15 cellular contexts compared by ENCODE assay signal in the genomic region with DNA sequence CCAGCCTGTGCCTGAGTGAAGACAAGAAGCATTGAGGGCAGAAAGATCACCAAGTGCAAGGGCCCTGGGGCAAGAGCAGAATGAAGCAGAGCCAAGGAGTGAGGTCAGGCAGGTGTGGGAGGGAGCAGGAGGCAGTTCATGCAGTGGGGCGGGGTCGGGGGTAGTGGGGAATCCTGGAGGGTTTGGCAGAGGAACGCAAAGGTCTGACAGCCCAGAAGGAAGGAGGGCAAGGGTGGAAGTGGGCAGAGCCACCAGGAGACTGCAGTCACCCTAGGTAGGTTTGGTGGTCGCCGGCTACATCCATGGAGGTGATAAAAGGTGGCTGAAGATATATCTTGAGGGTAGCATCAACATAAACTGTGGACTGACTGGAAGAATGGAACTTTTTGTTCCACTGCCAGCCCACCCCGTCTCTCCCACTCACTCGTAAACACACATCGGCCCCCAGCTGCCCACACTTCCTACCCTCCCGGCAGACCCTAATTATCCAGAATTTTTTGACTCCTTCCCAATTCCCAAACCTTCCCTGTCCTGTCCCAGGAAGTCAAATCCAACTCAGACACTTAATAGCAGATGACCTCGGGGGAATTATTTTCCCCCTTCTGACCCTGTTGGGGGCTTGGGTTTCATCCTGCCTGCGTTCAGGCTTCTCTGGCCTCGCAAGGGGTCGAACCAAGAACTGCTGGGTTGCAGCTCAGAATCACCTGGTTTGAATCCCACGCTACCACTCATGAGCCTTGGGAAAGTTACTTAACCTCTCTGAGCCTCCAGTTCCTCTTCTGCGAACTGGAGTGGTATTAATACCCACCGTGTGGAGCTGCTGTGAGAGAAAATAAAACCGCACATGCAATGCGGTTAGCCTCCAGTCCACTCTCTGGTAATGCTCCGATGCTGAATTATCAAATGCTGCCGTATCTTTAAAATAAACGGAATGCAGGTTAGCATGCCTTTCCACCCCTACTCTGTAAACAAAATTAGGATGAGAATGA.
DNase-seq lines count a peak whose midpoint lies in the region; ATAC-seq and TF ChIP-seq lines count a peak whose summit lies in the region.
"Had no signal": no experiment of that assay in that cellular context is flagged by ENCODE, and none has a peak within 500 bp of the region (broad histone marks: within the 10 kb centered on the region; RNA-seq: fewer than 3 reads in every experiment).

No MANE protein-coding gene starts in this region.

- DNase-seq in heart left ventricle (no peak), right cardiac atrium (no peak), OCI-M1 (lab: John Stamatoyannopoulos, UW) (peak; percentile 3), thyroid gland (no peak), DMS79 (lab: John Stamatoyannopoulos, UW) (no peak)
- DNase-seq: activated CD4-positive, alpha-beta T cell treated with anti-CD3 and anti-CD28 coated beads for 48 hours; cerebellar nuclear complex; NCI-H1417 treated with DMSO at 0.1 percent for 48 hours; NCI-H510A; upper lobe of right lung had no signal

- H3K4me3 ChIP-seq in heart left ventricle (no peak overlapping the region), right cardiac atrium (ENCODE audit: low read length) (no peak overlapping the region), iPS-20b (ENCODE audit: low read length) (no peak overlapping the region; the same call in 1 of the 2 replicates), thyroid gland (replicated peaks in 1 of 3) (no peak overlapping the region)
- H3K4me3 ChIP-seq: gastroesophageal sphincter, upper lobe of right lung had no signal

- no peaks in the 10 kb centered on the region for H3K36me3 ChIP-seq in heart left ventricle
- no peaks in the 10 kb centered on the region for H3K36me3 ChIP-seq in iPS-20b (ENCODE audit: insufficient read depth, low read depth, low read length)
- no peaks in the 10 kb centered on the region for H3K36me3 ChIP-seq in thyroid gland
- H3K36me3 ChIP-seq: gastroesophageal sphincter, upper lobe of right lung had no signal

- TF ChIP-seq CTCF in heart left ventricle (IDR thresholded peaks at IDR 0.05): no peak
- no peak for TF ChIP-seq CTCF in thyroid gland (IDR thresholded peaks at IDR 0.05)

- TF ChIP-seq POLR2A in heart left ventricle (IDR thresholded peaks at IDR 0.05) (no peak), thyroid gland (IDR thresholded peaks at IDR 0.05) (no peak)

- H3K9me3 ChIP-seq in heart left ventricle: no peaks in the 10 kb centered on the region
- H3K9me3 ChIP-seq in right cardiac atrium (ENCODE audit: control insufficient read depth, low read length): no peaks in the 10 kb centered on the region
- H3K9me3 ChIP-seq in iPS-20b (ENCODE audit: insufficient read depth, low read depth, low read length): no peaks in the 10 kb centered on the region
- no peaks in the 10 kb centered on the region for H3K9me3 ChIP-seq in thyroid gland
- H3K9me3 ChIP-seq: gastroesophageal sphincter, upper lobe of right lung had no signal

- ATAC-seq in heart left ventricle: no peak
- no peak for ATAC-seq in right cardiac atrium
- ATAC-seq in GM21526 (IDR thresholded peaks at IDR 0.05; ENCODE audit: low FRiP score, unreplicated experiment): no peak
- no peak for ATAC-seq in HG02840 (IDR thresholded peaks at IDR 0.05; ENCODE audit: low FRiP score, unreplicated experiment)
- ATAC-seq: gastroesophageal sphincter, HepG2, upper lobe of right lung had no signal

- peaks cover 0 to 60% (median 35%) of the 10 kb centered on the region in 12 donors for H3K4me1 ChIP-seq in heart left ventricle
- peaks cover 18% of the 10 kb centered on the region for H3K4me1 ChIP-seq in right cardiac atrium (ENCODE audit: control insufficient read depth, insufficient read depth, low read length)
- H3K4me1 ChIP-seq in iPS-20b (ENCODE audit: insufficient read depth, low read length): peaks cover 35% of the 10 kb centered on the region
- H3K4me1 ChIP-seq in thyroid gland: peaks cover 27 to 44% of the 10 kb centered on the region in 2 donors

- H3K27ac ChIP-seq in heart left ventricle (peak overlapping the region in 7 of 12 donors; percentile 64 to 100 (median 97)), right cardiac atrium (ENCODE audit: low read length) (no peak overlapping the region), iPS-20b (ENCODE audit: low read length) (no peak overlapping the region), thyroid gland (peak overlapping the region; percentile 92 to 96 (median 93))
- H3K27ac ChIP-seq: upper lobe of right lung had no signal

- H3K9ac ChIP-seq in iPS-20b (ENCODE audit: low read depth, low read length): peak overlapping the region; percentile 1; the same call in 1 of the 2 replicates

- H3K27me3 ChIP-seq in heart left ventricle: no peaks in the 10 kb centered on the region
- H3K27me3 ChIP-seq in right cardiac atrium (ENCODE audit: control insufficient read depth, insufficient read depth): no peaks in the 10 kb centered on the region
- peaks cover 7% of the 10 kb centered on the region; the same call in 1 of the 2 replicates for H3K27me3 ChIP-seq in iPS-20b (ENCODE audit: insufficient read depth, low read length)
- no peaks in the 10 kb centered on the region for H3K27me3 ChIP-seq in thyroid gland
- H3K27me3 ChIP-seq: gastroesophageal sphincter, upper lobe of right lung had no signal

- intact Hi-C loops in heart left ventricle (cut with DNase I): loop anchor here in 7 of 10 donors (5.0 to 10.0 kb wide), 4 partner anchors 49 to 152 kb away; no protein-coding TSS in a partner anchor
- intact Hi-C loops in right cardiac atrium (cut with DNase I): loop anchor here in 1 of 4 donors (10.0 kb wide), 1 partner anchor 152 kb away; no protein-coding TSS in a partner anchor
- intact Hi-C loops in thyroid gland (cut with DNase I): no loop called here

- 78 to 83% (median 79%) methylated on average over 21 of the region's 21 CpGs for WGBS in heart left ventricle, 4 donors
- WGBS in right cardiac atrium: 74% methylated on average over 21 of the region's 21 CpGs
- 82 to 86% methylated on average over 21 of the region's 21 CpGs for WGBS in thyroid gland, 2 donors

Comparison
In these comparisons a context has a peak if more than half of its experiments do, and no peak if none do; other contexts are left out.
1. H3K27ac ChIP-seq: peak in heart left ventricle (7 of 12) and thyroid gland (3 of 3); none in right cardiac atrium (single experiment) and iPS-20b (single experiment).